8 cellular contexts compared by ENCODE assay signal in genomic region chr17:40218740-40219072, GRCh38. TPM values are rescaled to one million over a fixed set of nuclear protein-coding genes. Genes with fewer than 3 reads are reported as not detected.
DNase-seq lines count a peak whose midpoint lies in the region; ATAC-seq, FAIRE-seq and TF ChIP-seq lines count a peak whose summit lies in the region.

No MANE protein-coding gene starts in this region.

- H2BK5ac ChIP-seq in H1 (ENCODE audit: low read depth, low read length), result peak overlapping the region; percentile 86; the same call in 1 of the 2 replicates

- no peaks in the 10 kb centered on the region for H3K27me3 ChIP-seq in H1 (replicated peaks in 1 of 4; ENCODE audit: control insufficient read depth in 3 of 4, extremely low read depth in 1 of 4, insufficient read depth in 3 of 4, low read length in 3 of 4)

- H3K36me3 Mint-ChIP-seq in memory B cell, result peaks cover 2% of the 10 kb centered on the region

- H3K14ac ChIP-seq in H1 (ENCODE audit: insufficient read length), result no peak overlapping the region

- H3K23me2 ChIP-seq in H1 (ENCODE audit: low read depth, low read length), result peaks cover 10% of the 10 kb centered on the region; the same call in 1 of the 2 replicates

- H2BK12ac ChIP-seq in H1 (ENCODE audit: low read depth, low read length), result no peak overlapping the region

- TF ChIP-seq CTCF in GM10266 (IDR thresholded peaks at IDR 0.05; ENCODE audit: control insufficient read depth, insufficient read depth, low read depth, missing control alignments) (no peak), H1 (IDR thresholded peaks at IDR 0.05; ENCODE audit: control extremely low read depth in 1 of 3, insufficient read depth in 1 of 3, low read depth in 1 of 3, low read length in 3 of 3) (no peak)

- CTCF ChIA-PET in H1 (lab: Charles Lee; ENCODE audit: partially characterized antibody), result interaction anchor here (0.8 to 3.4 kb wide), 24 partner anchors 10 to 202 kb away, joined by 3 to 21 read pairs (median 5); no protein-coding TSS in a partner anchor

- no peak for TF ChIP-seq RAD21 in H1 (IDR thresholded peaks at IDR 0.05 in 1 of 2, conservative IDR thresholded peaks at IDR 0.05 in 1 of 2; ENCODE audit: low read depth in 2 of 2, low read length in 2 of 2)

- TF ChIP-seq EP300 in H1 (IDR thresholded peaks at IDR 0.05; ENCODE audit: borderline replicate concordance in 1 of 2, low read depth in 2 of 2, low read length in 2 of 2), result no peak

- peaks cover 7 to 26% of the 10 kb centered on the region in 2 experiments for H3K79me2 ChIP-seq in H1 (ENCODE audit: control insufficient read depth in 1 of 2, insufficient read depth in 2 of 2, low read length in 2 of 2)

- H3K4me1 ChIP-seq in H1 (replicated peaks in 1 of 4; ENCODE audit: control insufficient read depth in 3 of 4, insufficient read depth in 4 of 4, low read length in 3 of 4), result 0 out of 7 replicates have a peak, but pooled peaks cover 0 to 3% (median 1%) of the 10 kb centered on the region in 4 experiments

- no peaks in the 10 kb centered on the region for H4K20me1 ChIP-seq in H1 (replicated peaks in 1 of 2; ENCODE audit: control insufficient read depth in 1 of 2, insufficient read depth in 2 of 2, low read length in 2 of 2)

- H2AFZ ChIP-seq in H1 (ENCODE audit: low read length), result peak overlapping the region; percentile 83

- H4K5ac ChIP-seq in H1 (ENCODE audit: insufficient read length, low read depth, low read length), result no peak overlapping the region

- no peaks in the 10 kb centered on the region for H3K9me3 ChIP-seq in H1 (ENCODE audit: insufficient read depth in 2 of 2, low read depth in 1 of 2, low read length in 1 of 2)

- no peak overlapping the region for H3K56ac ChIP-seq in H1 (replicated peaks; ENCODE audit: insufficient read length, low read depth, low read length)

- H3K4me3 ChIP-seq in H1 (ENCODE audit: extremely low read depth in 1 of 4, insufficient read depth in 2 of 4, low read depth in 3 of 4, low read length in 4 of 4), result peak overlapping the region; percentile 41 to 82 (median 57)

- in situ Hi-C loops in KBM-7 (cut with MboI; ENCODE audit: low pct_unique_long_range_greater_than_20kb, low sequenced_read_pairs), result no loop called here

- H3K36me3 ChIP-seq in H1 (ENCODE audit: control insufficient read depth in 2 of 4, insufficient read depth in 4 of 4, low read length in 3 of 4), result no peaks in the 10 kb centered on the region

- no peak overlapping the region for H4K91ac ChIP-seq in H1 (replicated peaks; ENCODE audit: insufficient read length, low read length)

- 5% methylated on average over 13 of the region's 13 CpGs; no CpG with 5 or more reads in 1 of the 2 experiments for WGBS in H1 (ENCODE audit: extremely low coverage in 1 of 2, insufficient coverage in 1 of 2, insufficient read length in 1 of 2, insufficient replicate concordance in 2 of 2, low coverage in 1 of 2, low lambda C conversion rate in 2 of 2, missing lambda C conversion rate in 1 of 2), 2 experiments

- H4K8ac ChIP-seq in H1 (ENCODE audit: extremely low read depth, insufficient read depth, low read length), result no peak overlapping the region

- H2BK120ac ChIP-seq in H1 (replicated peaks; ENCODE audit: low read depth, low read length), result no peak overlapping the region

- no peak overlapping the region; the same call in 1 of the 2 replicates for H3K18ac ChIP-seq in H1 (ENCODE audit: extremely low read depth, low read length)

- H3K4me1 Mint-ChIP-seq in memory B cell, result peaks cover 20% of the 10 kb centered on the region

- peak overlapping the region in 3 of 4 experiments; percentile 56 to 84 (median 74); a peak in 6 of 7 replicates for H3K9ac ChIP-seq in H1 (replicated peaks in 1 of 4; ENCODE audit: extremely low read depth in 1 of 4, low read depth in 3 of 4, low read length in 3 of 4)

- peaks cover 2% of the 10 kb centered on the region; the same call in 1 of the 2 replicates for H3K79me1 ChIP-seq in H1 (ENCODE audit: low read depth, low read length)

- TF ChIP-seq POLR2A in H1 (IDR thresholded peaks at IDR 0.05; ENCODE audit: control extremely low read depth in 1 of 2, low read depth in 2 of 2, low read length in 2 of 2), result no peak; a peak in 1 of 3 replicates

- H3K27ac Mint-ChIP-seq in memory B cell, result peak overlapping the region; percentile 98

- no peak overlapping the region for H2BK15ac ChIP-seq in H1 (ENCODE audit: low read length)

- no peaks in the 10 kb centered on the region for H3K27me3 Mint-ChIP-seq in memory B cell

- peak overlapping the region; percentile 78 to 88 for H3K4me2 ChIP-seq in H1 (ENCODE audit: insufficient read depth in 1 of 2, low read depth in 2 of 2, low read length in 2 of 2)

- no peak overlapping the region for H3K4ac ChIP-seq in H1 (replicated peaks; ENCODE audit: insufficient read length, low read depth, low read length)

- H3K4me3 Mint-ChIP-seq in memory B cell, result peak overlapping the region; percentile 91

- no peak overlapping the region for H3K23ac ChIP-seq in H1 (ENCODE audit: insufficient read length)

- peak overlapping the region; percentile 87 for H3K27ac ChIP-seq in H1 (ENCODE audit: low read depth, low read length)

- H3K9me3 Mint-ChIP-seq in memory B cell, result no peaks in the 10 kb centered on the region

- H2BK20ac ChIP-seq in H1 (ENCODE audit: low read length), result no peak overlapping the region

- peak; percentile 85 for DNase-seq in GM10266 (ENCODE audit: extremely low spot score)
- DNase-seq in NCI-H524 (lab: John Stamatoyannopoulos, UW), result peak; percentile 91
- peak; percentile 28 to 59 for DNase-seq in activated CD8-positive, alpha-beta memory T cell treated with anti-CD3 and anti-CD28 coated beads for 4 hours (ENCODE audit: low read depth in 2 of 2)
- DNase-seq in H1 (ENCODE audit: low read depth in 1 of 2, low spot score in 2 of 2), result peak; percentile 44 to 82
- peak; percentile 82 to 90 for DNase-seq in memory B cell (ENCODE audit: low spot score in 2 of 2)
- DNase-seq in stimulated activated CD4-positive, alpha-beta T cell treated with anti-CD3 and anti-CD28 coated beads, TNF-alpha, amount 100 ng/mL, for 48 hours (ENCODE audit: low read depth in 3 of 3), result peak; percentile 63 to 69 (median 68)
- DNase-seq in KBM-7, result no peak

- FAIRE-seq in H1 (lab: Jason Lieb, UNC), result peak; percentile 84

- POLR2A ChIA-PET in H1 (lab: Charles Lee; ENCODE audit: partially characterized antibody), result interaction anchor here (0.7 to 3.0 kb wide), 17 partner anchors 9 to 106 kb away, joined by 3 to 15 read pairs (median 5); partner anchors contain the start of gene CASC3

- H2AK5ac ChIP-seq in H1 (ENCODE audit: low read depth, low read length), result no peak overlapping the region

- ATAC-seq in HG02970 (IDR thresholded peaks at IDR 0.05; ENCODE audit: low FRiP score, unreplicated experiment) (peak; percentile 47), memory B cell (ENCODE audit: low read depth) (peak; percentile 85)

TF ChIP-seq in H1, 55 proteins besides CTCF, POLR2A, EP300 and RAD21 (continues in another document):
- TF ChIP-seq, protein P1, sequence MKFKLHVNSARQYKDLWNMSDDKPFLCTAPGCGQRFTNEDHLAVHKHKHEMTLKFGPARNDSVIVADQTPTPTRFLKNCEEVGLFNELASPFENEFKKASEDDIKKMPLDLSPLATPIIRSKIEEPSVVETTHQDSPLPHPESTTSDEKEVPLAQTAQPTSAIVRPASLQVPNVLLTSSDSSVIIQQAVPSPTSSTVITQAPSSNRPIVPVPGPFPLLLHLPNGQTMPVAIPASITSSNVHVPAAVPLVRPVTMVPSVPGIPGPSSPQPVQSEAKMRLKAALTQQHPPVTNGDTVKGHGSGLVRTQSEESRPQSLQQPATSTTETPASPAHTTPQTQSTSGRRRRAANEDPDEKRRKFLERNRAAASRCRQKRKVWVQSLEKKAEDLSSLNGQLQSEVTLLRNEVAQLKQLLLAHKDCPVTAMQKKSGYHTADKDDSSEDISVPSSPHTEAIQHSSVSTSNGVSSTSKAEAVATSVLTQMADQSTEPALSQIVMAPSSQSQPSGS (IDR thresholded peaks at IDR 0.05; ENCODE audit: low read length), result 0 out of 2 replicates have a peak, but pooled peaks have one; percentile 40
- TF ChIP-seq CREB1 (IDR thresholded peaks at IDR 0.05) (peak; percentile 87), KDM5A (IDR thresholded peaks at IDR 0.05; ENCODE audit: low read length) (no peak), HDAC6 (IDR thresholded peaks at IDR 0.05; ENCODE audit: low read depth, low read length) (no peak), RFX5 (IDR thresholded peaks at IDR 0.05; ENCODE audit: borderline replicate concordance, low read depth, low read length) (peak; percentile 77; the same call in 1 of the 2 replicates), EZH2 (IDR thresholded peaks at IDR 0.05; ENCODE audit: low read depth, low read length, severe bottlenecking) (no peak), SP4 (IDR thresholded peaks at IDR 0.05; ENCODE audit: low read length) (no peak), POU5F1 (IDR thresholded peaks at IDR 0.05; ENCODE audit: low read depth, low read length) (no peak), CBX8 (IDR thresholded peaks at IDR 0.05; ENCODE audit: borderline replicate concordance, low read depth, low read length) (no peak), TAF1 (IDR thresholded peaks at IDR 0.05; ENCODE audit: low read depth, low read length) (0 out of 2 replicates have a peak, but pooled peaks have one; percentile 44), TBP (IDR thresholded peaks at IDR 0.05; ENCODE audit: low read depth, low read length) (no peak), ASH2L (IDR thresholded peaks at IDR 0.05; ENCODE audit: low read length) (peak; percentile 38), KDM4A (IDR thresholded peaks at IDR 0.05; ENCODE audit: low read depth, low read length, severe bottlenecking) (no peak)

RNA-seq across cellular contexts. Expression of gene WIPF2, which starts 0.4 kb away (rescaled TPM):
- 21.1 and 25.3 TPM in 2 replicates for total RNA-seq in H1 (2021; fragmentation: NEBNext Ultra II Directional; extraction: Animal tissue kit (Norgen Biotek cat#: 25700))
- polyA plus RNA-seq in H1 (2011; rRNA removed), result 6.9 and 9.2 TPM in 2 replicates
- polyA plus RNA-seq in H1 (2011; cell fraction: cytosol; rRNA removed), result 3.8 TPM
- polyA plus RNA-seq in H1 (2011; cell fraction: nucleus; rRNA removed), result 8.9 TPM
- 14.4 to 20.0 TPM (median 16.0 TPM) in 4 replicates for polyA plus RNA-seq in H1 (2012, experiment 1 of 2)
- polyA plus RNA-seq in H1 (2012, experiment 2 of 2), result 9.9 TPM
- polyA plus RNA-seq in H1 (2013, experiment 1 of 2), result 13.7 TPM
- polyA plus RNA-seq in H1 (2013, experiment 2 of 2), result 13.5 TPM
- 7.9 and 9.3 TPM in 2 replicates for polyA minus RNA-seq in H1 (2011; rRNA and poly(A)+ RNA removed)
- 6.1 TPM for polyA minus RNA-seq in H1 (2011; cell fraction: cytosol; rRNA and poly(A)+ RNA removed)
- 4.3 TPM for polyA minus RNA-seq in H1 (2011; cell fraction: nucleus; rRNA and poly(A)+ RNA removed)

RNA-seq across cellular contexts. Expression of gene RAPGEFL1, which starts 41.4 kb away (rescaled TPM):
- 18.1 and 20.2 TPM in 2 replicates for total RNA-seq in H1 (2021; fragmentation: NEBNext Ultra II Directional; extraction: Animal tissue kit (Norgen Biotek cat#: 25700))
- 20.0 and 25.0 TPM in 2 replicates for polyA plus RNA-seq in H1 (2011; rRNA removed)
- 18.6 TPM for polyA plus RNA-seq in H1 (2011; cell fraction: cytosol; rRNA removed)
- polyA plus RNA-seq in H1 (2011; cell fraction: nucleus; rRNA removed), result 80.0 TPM
- 19.0 to 23.2 TPM (median 20.9 TPM) in 4 replicates for polyA plus RNA-seq in H1 (2012, experiment 1 of 2)
- 16.1 TPM for polyA plus RNA-seq in H1 (2012, experiment 2 of 2)
- 9.5 TPM for polyA plus RNA-seq in H1 (2013, experiment 1 of 2)
- 8.0 TPM for polyA plus RNA-seq in H1 (2013, experiment 2 of 2)
- polyA minus RNA-seq in H1 (2011; rRNA and poly(A)+ RNA removed), result 14.1 and 20.0 TPM in 2 replicates
- 12.9 TPM for polyA minus RNA-seq in H1 (2011; cell fraction: cytosol; rRNA and poly(A)+ RNA removed)
- polyA minus RNA-seq in H1 (2011; cell fraction: nucleus; rRNA and poly(A)+ RNA removed), result 27.9 TPM
